8 cellular contexts compared by ENCODE assay signal in the genomic region with DNA sequence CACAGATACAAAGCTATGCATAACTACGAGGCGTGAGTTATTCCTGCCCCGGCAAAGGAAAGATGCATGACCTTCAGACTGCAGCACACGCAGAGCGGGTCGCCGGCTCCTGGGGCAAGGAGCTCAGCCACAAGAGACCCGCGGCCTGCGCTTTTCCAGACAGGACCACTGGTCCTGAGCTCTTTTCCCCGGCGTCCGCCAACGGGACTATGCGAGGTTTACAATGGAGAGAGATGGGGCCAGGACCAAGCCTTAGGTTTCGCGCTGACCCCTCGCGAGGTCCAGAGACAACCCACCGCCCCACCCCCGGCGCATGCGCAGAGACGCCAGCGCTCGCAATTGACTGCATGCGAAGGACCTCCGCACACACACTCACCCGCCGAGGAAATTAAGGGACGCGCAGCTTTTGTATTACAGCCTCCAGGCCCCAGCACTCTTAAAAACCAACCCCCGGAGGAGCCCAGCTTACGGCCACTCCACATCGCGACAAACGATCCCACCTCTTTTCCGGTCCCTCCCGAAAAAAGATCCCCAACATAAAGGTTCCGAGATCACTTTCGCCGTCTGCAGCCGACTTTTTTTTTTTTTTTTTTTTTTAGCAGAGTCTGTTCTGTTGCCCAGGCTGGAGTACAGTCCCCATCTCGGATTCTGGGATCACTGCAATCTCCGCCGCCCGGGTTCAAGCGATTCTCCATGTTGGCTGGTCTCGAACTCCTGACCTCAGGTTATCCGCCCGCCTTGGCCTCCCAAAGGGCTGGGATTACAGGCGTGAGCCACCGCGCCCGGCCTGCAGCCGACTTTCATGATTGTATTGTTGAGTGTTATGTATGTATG. TPM values are rescaled to one million over a fixed set of nuclear protein-coding genes. Genes with fewer than 3 reads are reported as not detected.
DNase-seq lines count a peak whose midpoint lies in the region; ATAC-seq and TF ChIP-seq lines count a peak whose summit lies in the region.

A gene with protein sequence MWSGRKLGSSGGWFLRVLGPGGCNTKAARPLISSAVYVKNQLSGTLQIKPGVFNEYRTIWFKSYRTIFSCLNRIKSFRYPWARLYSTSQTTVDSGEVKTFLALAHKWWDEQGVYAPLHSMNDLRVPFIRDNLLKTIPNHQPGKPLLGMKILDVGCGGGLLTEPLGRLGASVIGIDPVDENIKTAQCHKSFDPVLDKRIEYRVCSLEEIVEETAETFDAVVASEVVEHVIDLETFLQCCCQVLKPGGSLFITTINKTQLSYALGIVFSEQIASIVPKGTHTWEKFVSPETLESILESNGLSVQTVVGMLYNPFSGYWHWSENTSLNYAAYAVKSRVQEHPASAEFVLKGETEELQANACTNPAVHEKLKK (minus strand): TSS at position 498 of the 834 bp plus-strand sequence. CDS start 16 bp downstream, at position 482.

- no peaks in the 10 kb centered on the region for H3K36me3 ChIP-seq in MM.1S (replicated peaks; ENCODE audit: insufficient read depth, low read length)
- no peaks in the 10 kb centered on the region for H3K36me3 ChIP-seq in ovary
- H3K36me3 ChIP-seq in thyroid gland: no peaks in the 10 kb centered on the region

- intact Hi-C loops in Right ventricle myocardium inferior (cut with DNase I): loop anchor here (10.0 kb wide), 1 partner anchor 151 kb away; no protein-coding TSS in a partner anchor
- intact Hi-C loops in ovary (cut with DNase I): no loop called here
- intact Hi-C loops in thyroid gland (cut with DNase I): no loop called here

- H3K9me2 ChIP-seq in MM.1S (replicated peaks; ENCODE audit: insufficient read depth, low read length): no peaks in the 10 kb centered on the region

- peak within 1 kb of the TSS; percentile 91 for H3K27ac Mint-ChIP-seq in activated naive CD8-positive, alpha-beta T cell treated with anti-CD3 and anti-CD28 coated beads for 36 hours

- no peak for TF ChIP-seq EP300 in ovary (IDR thresholded peaks at IDR 0.05)

- peaks cover 15% of the 10 kb centered on the region for H3K4me1 Mint-ChIP-seq in activated naive CD8-positive, alpha-beta T cell treated with anti-CD3 and anti-CD28 coated beads for 36 hours

- TF ChIP-seq CTCF in MM.1S (IDR thresholded peaks at IDR 0.05; ENCODE audit: low read length) (no peak), ovary (IDR thresholded peaks at IDR 0.05) (no peak), thyroid gland (IDR thresholded peaks at IDR 0.05) (no peak)

- H3K9ac ChIP-seq in MM.1S (ENCODE audit: low read length): peak within 1 kb of the TSS; percentile 72

- peak; percentile 23 for DNase-seq in GM04503 (ENCODE audit: low read depth)
- peak; percentile 63 for DNase-seq in HCEC 1CT
- DNase-seq in MM.1S: peak; percentile 52
- DNase-seq in SKM-1 (lab: John Stamatoyannopoulos, UW; ENCODE audit: unreplicated experiment): peak; percentile 62
- peak; percentile 72 for DNase-seq in activated naive CD8-positive, alpha-beta T cell treated with anti-CD3 and anti-CD28 coated beads for 36 hours
- peak; percentile 88 for DNase-seq in Right ventricle myocardium inferior (ENCODE audit: missing footprints)
- DNase-seq in ovary: peak; percentile 60 to 84 (median 73)
- peak; percentile 66 to 69 for DNase-seq in thyroid gland

- WGBS in ovary, 3 donors: 5 to 10% (median 9%) methylated on average over 56 of the region's 56 CpGs
- 13 to 16% methylated on average over 41 to 56 of the region's 56 CpGs for WGBS in thyroid gland, 2 donors

- H3F3A ChIP-seq in MM.1S (ENCODE audit: insufficient read depth, low read length): peaks cover 13% of the 10 kb centered on the region; the same call in 1 of the 2 replicates

- TF ChIP-seq POLR2A in ovary (IDR thresholded peaks at IDR 0.05) (no peak), thyroid gland (IDR thresholded peaks at IDR 0.05) (no peak)

- H3K9me3 Mint-ChIP-seq in activated naive CD8-positive, alpha-beta T cell treated with anti-CD3 and anti-CD28 coated beads for 36 hours: no peaks in the 10 kb centered on the region

- peaks cover 6% of the 10 kb centered on the region for H3K36me3 Mint-ChIP-seq in activated naive CD8-positive, alpha-beta T cell treated with anti-CD3 and anti-CD28 coated beads for 36 hours

- peak within 1 kb of the TSS; percentile 82 for H3K4me3 ChIP-seq in MM.1S (ENCODE audit: low read length)
- peak within 1 kb of the TSS; percentile 72 for H3K4me3 ChIP-seq in ovary
- H3K4me3 ChIP-seq in thyroid gland (replicated peaks in 1 of 3): peak within 1 kb of the TSS; percentile 31 to 70 (median 58)

- H3K27me3 Mint-ChIP-seq in activated naive CD8-positive, alpha-beta T cell treated with anti-CD3 and anti-CD28 coated beads for 36 hours: no peaks in the 10 kb centered on the region

- H3K4me1 ChIP-seq in MM.1S (ENCODE audit: low read length) (no peaks in the 10 kb centered on the region), ovary (ENCODE audit: insufficient read depth) (no peaks in the 10 kb centered on the region), thyroid gland (no peaks in the 10 kb centered on the region)

- no peaks in the 10 kb centered on the region for H4K20me1 ChIP-seq in MM.1S (ENCODE audit: insufficient read depth, low read length)

- H3K4me3 Mint-ChIP-seq in activated naive CD8-positive, alpha-beta T cell treated with anti-CD3 and anti-CD28 coated beads for 36 hours: peak within 1 kb of the TSS; percentile 93

- peak within 1 kb of the TSS; percentile 68; the same call in 1 of the 2 replicates for H3K27ac ChIP-seq in MM.1S (ENCODE audit: low read length)
- H3K27ac ChIP-seq in ovary: peak within 1 kb of the TSS; percentile 70 to 85
- peak within 1 kb of the TSS; percentile 32 to 85 (median 81) for H3K27ac ChIP-seq in thyroid gland

- H3K4me2 ChIP-seq in MM.1S (ENCODE audit: low read depth, low read length): peak within 1 kb of the TSS; percentile 65

- H3K27me3 ChIP-seq in MM.1S (replicated peaks; ENCODE audit: insufficient read depth, low read length): no peaks in the 10 kb centered on the region
- H3K27me3 ChIP-seq in ovary: no peaks in the 10 kb centered on the region
- H3K27me3 ChIP-seq in thyroid gland: no peaks in the 10 kb centered on the region

- H3K9me3 ChIP-seq in MM.1S (replicated peaks; ENCODE audit: insufficient read depth, low read length) (no peaks in the 10 kb centered on the region), ovary (no peaks in the 10 kb centered on the region), thyroid gland (no peaks in the 10 kb centered on the region)

- no peaks in the 10 kb centered on the region for H3K79me2 ChIP-seq in MM.1S (ENCODE audit: low read length)

- peak; percentile 88 for ATAC-seq in Right ventricle myocardium inferior

- peak within 1 kb of the TSS; percentile 79 for H2AFZ ChIP-seq in MM.1S (ENCODE audit: low read length)

RNA-seq across cellular contexts. Expression of the gene that starts here (rescaled TPM):
- total RNA-seq in activated naive CD8-positive, alpha-beta T cell treated with anti-CD3 and anti-CD28 coated beads for 36 hours: 10 to 100 TPM; 21.0 to 23.8 TPM
- 31.4 TPM for total RNA-seq in Right ventricle myocardium inferior
- total RNA-seq in ovary: 10 to 100 TPM in 1 of 7 donors, 1 to 10 TPM in 6; 3.0 to 10.0 (median 6.2) TPM
- 1 to 10 TPM; 6.9 to 8.1 TPM for polyA plus RNA-seq in ovary
- total RNA-seq in thyroid gland: 1 to 10 TPM; 5.2 to 7.0 (median 5.8) TPM

Comparison
In these comparisons a context has a peak if more than half of its experiments do, and no peak if none do; other contexts are left out.
1. Peak in every context shown above with its lines: DNase-seq, ATAC-seq, H3K4me3 ChIP-seq and H3K27ac ChIP-seq.
2. DNase-seq: peak in every context shown above with its lines; median percentile 88 in Right ventricle myocardium inferior; 73 in ovary; 72 in activated naive CD8-positive, alpha-beta T cell treated with anti-CD3 and anti-CD28 coated beads for 36 hours; 68 in thyroid gland; 63 in HCEC 1CT; 62 in SKM-1; 52 in MM.1S; 23 in GM04503.